ENCODE assay signal across 9 cellular contexts in genomic region chr19:4910594-4911273, GRCh38. TPM values are rescaled to one million over a fixed set of nuclear protein-coding genes. Genes with fewer than 3 reads are reported as not detected.
DNase-seq lines count a peak whose midpoint lies in the region; ATAC-seq, FAIRE-seq and TF ChIP-seq lines count a peak whose summit lies in the region.
"Had no signal": no experiment of that assay in that cellular context is flagged by ENCODE, and none has a peak within 500 bp of the region (broad histone marks: within the 10 kb centered on the region; RNA-seq: fewer than 3 reads in every experiment).

No MANE protein-coding gene starts in this region.

- H3K4me3 Mint-ChIP-seq in nephron = peak overlapping the region; percentile 86 to 95 (median 88)

- peak overlapping the region; percentile 65 for H3K9ac ChIP-seq in endothelial cell of umbilical vein (replicated peaks; ENCODE audit: extremely low read depth, insufficient read depth, low read length)

- CTCF ChIA-PET in endothelial cell of umbilical vein (lab: Charles Lee) = interaction anchor here (1.2 to 5.6 kb wide), 19 partner anchors 9 to 187 kb away, joined by 3 to 176 read pairs (median 7); partner anchors contain the start of genes DPP9, FEM1A and PLIN3

- H2AFZ ChIP-seq in endothelial cell of umbilical vein (ENCODE audit: low read depth, low read length) = peak overlapping the region; percentile 45

- peaks cover 19% of the 10 kb centered on the region for H3K36me3 Mint-ChIP-seq in nephron (ENCODE audit: low read depth)

- H3K4me2 ChIP-seq in endothelial cell of umbilical vein (ENCODE audit: insufficient read depth, low read length) = peak overlapping the region; percentile 90

- no peaks in the 10 kb centered on the region for H3K36me3 ChIP-seq in endothelial cell of umbilical vein (ENCODE audit: control insufficient read depth in 2 of 2, extremely low read depth in 1 of 2, insufficient read depth in 2 of 2, low read length in 2 of 2)

- TF ChIP-seq CTCF in endothelial cell of umbilical vein (IDR thresholded peaks at IDR 0.05; ENCODE audit: extremely low read depth in 1 of 2, insufficient read depth in 1 of 2, low read depth in 1 of 2, low read length in 2 of 2) (no peak), nephron (IDR thresholded peaks at IDR 0.05; ENCODE audit: unreplicated experiment in 3 of 3) (no peak)

- peaks cover 50% of the 10 kb centered on the region for H3K79me2 ChIP-seq in endothelial cell of umbilical vein (ENCODE audit: control insufficient read depth, insufficient read depth, low read length)

- no peak for FAIRE-seq in H54 (lab: Jason Lieb, UNC)
- peak; percentile 89 for FAIRE-seq in endothelial cell of umbilical vein (lab: Jason Lieb, UNC)
- FAIRE-seq: TTC549 had no signal

- TSS peak; percentile 50 for BruUV-seq in endothelial cell of umbilical vein (replicated peaks; lab: Mats Ljungman, UMichigan)

- no peaks in the 10 kb centered on the region for H3K9me3 Mint-ChIP-seq in nephron

- H3K4me1 ChIP-seq in endothelial cell of umbilical vein (ENCODE audit: control insufficient read depth, extremely low read depth, insufficient read depth, low read length) = peaks cover 33% of the 10 kb centered on the region

- ATAC-seq in HG03457 (IDR thresholded peaks at IDR 0.05; ENCODE audit: unreplicated experiment) = no peak
- no peak for ATAC-seq in HG02798 (IDR thresholded peaks at IDR 0.05; ENCODE audit: poor library complexity, unreplicated experiment)
- no peak for ATAC-seq in GM19452 (IDR thresholded peaks at IDR 0.05; ENCODE audit: unreplicated experiment)

- TF ChIP-seq POLR2A in H54 (IDR thresholded peaks at IDR 0.05; ENCODE audit: low read depth, low read length) = 0 out of 2 replicates have a peak, but pooled peaks have one; percentile 28
- TF ChIP-seq POLR2A in endothelial cell of umbilical vein (IDR thresholded peaks at IDR 0.05; ENCODE audit: low read depth, low read length) = no peak

- no peaks in the 10 kb centered on the region for H3K9me1 ChIP-seq in endothelial cell of umbilical vein (replicated peaks; ENCODE audit: control insufficient read depth, extremely low read depth, insufficient read depth, low read length)

- intact Hi-C loops in endothelial cell of umbilical vein (cut with micrococcal nuclease) = loop anchor here (1.0 to 10.0 kb wide), 6 partner anchors 43 to 1832 kb away; partner anchors contain the start of gene PLIN3

- DNase-seq in CD1c-positive myeloid dendritic cell (ENCODE audit: extremely low spot score) (peak; percentile 69), H54 (ENCODE audit: insufficient read length, low spot score) (peak; percentile 68), SW480 (ENCODE audit: low spot score) (peak; percentile 77), endothelial cell of umbilical vein (ENCODE audit: low read depth, low spot score) (peak; percentile 40)

- H3K27ac ChIP-seq in endothelial cell of umbilical vein (ENCODE audit: insufficient read depth, low read depth, low read length) = peak overlapping the region; percentile 58

- no peaks in the 10 kb centered on the region for H3K9me3 ChIP-seq in endothelial cell of umbilical vein (replicated peaks; ENCODE audit: control insufficient read depth, insufficient read depth, low read length)

- no peaks in the 10 kb centered on the region for H4K20me1 ChIP-seq in endothelial cell of umbilical vein (replicated peaks; ENCODE audit: control insufficient read depth, extremely low read depth, insufficient read depth, low read length)

- dilution Hi-C loops in endothelial cell of umbilical vein (cut with MboI; ENCODE audit: extremely low pct_ligation_motif_present, low sequenced_read_pairs) = no loop called here

- H3K27ac Mint-ChIP-seq in nephron = peak overlapping the region in 1 of 3 experiments; percentile 81

- POLR2A ChIA-PET in endothelial cell of umbilical vein (lab: Charles Lee) = no interaction called here

- H3K27me3 ChIP-seq in endothelial cell of umbilical vein (ENCODE audit: control insufficient read depth in 2 of 2, insufficient read depth in 2 of 2, low read length in 2 of 2) = no peaks in the 10 kb centered on the region

- H3K4me1 Mint-ChIP-seq in nephron = peaks cover 45% of the 10 kb centered on the region

- H3K27me3 Mint-ChIP-seq in nephron (ENCODE audit: low read depth) = peaks cover 4% of the 10 kb centered on the region

- H3K4me3 ChIP-seq in endothelial cell of umbilical vein (replicated peaks in 1 of 3; ENCODE audit: insufficient read depth in 1 of 3, low read depth in 1 of 3, low read length in 3 of 3) = peak overlapping the region; percentile 71 to 77 (median 74)

TF ChIP-seq in endothelial cell of umbilical vein, 7 proteins besides CTCF, POLR2A, EP300 and RAD21:
- TF ChIP-seq GATA2 (IDR thresholded peaks at IDR 0.05; ENCODE audit: insufficient read depth, insufficient read length, low read depth, low read length) = no peak
- peak; percentile 58 for TF ChIP-seq POLR2AphosphoS5 (IDR thresholded peaks at IDR 0.05; ENCODE audit: insufficient read depth, low read depth, low read length)

RNA-seq across cellular contexts. Expression of gene UHRF1, which starts 1.4 kb away (rescaled TPM):
- 70.8 and 76.8 TPM in 2 replicates for total RNA-seq in endothelial cell of umbilical vein
- polyA plus RNA-seq in endothelial cell of umbilical vein = 9.1 and 13.3 TPM in 2 replicates
- polyA plus RNA-seq in endothelial cell of umbilical vein (2011; cell fraction: cytosol; rRNA removed) = 16.4 and 17.9 TPM in 2 replicates
- polyA plus RNA-seq in endothelial cell of umbilical vein (2011; cell fraction: nucleus; rRNA removed) = 27.6 and 33.4 TPM in 2 replicates
- polyA plus RNA-seq in endothelial cell of umbilical vein (2012) = 25.6 and 35.2 TPM in 2 replicates
- 18.5 and 22.7 TPM in 2 replicates for polyA minus RNA-seq in endothelial cell of umbilical vein
- polyA minus RNA-seq in endothelial cell of umbilical vein (2011; cell fraction: cytosol; rRNA and poly(A)+ RNA removed) = 27.3 TPM
- 17.8 and 24.1 TPM in 2 replicates for polyA minus RNA-seq in endothelial cell of umbilical vein (2011; cell fraction: nucleus; rRNA and poly(A)+ RNA removed)

RNA-seq across cellular contexts. Expression of gene ARRDC5, which starts 8.0 kb away (rescaled TPM):
- not detected in 2 replicates for total RNA-seq in endothelial cell of umbilical vein
- polyA plus RNA-seq in endothelial cell of umbilical vein = 0.04 and 0.18 TPM in 2 replicates
- 0.04 and 0.06 TPM in 2 replicates for polyA plus RNA-seq in endothelial cell of umbilical vein (2011; cell fraction: cytosol; rRNA removed)
- 0.12 and 0.27 TPM in 2 replicates for polyA plus RNA-seq in endothelial cell of umbilical vein (2011; cell fraction: nucleus; rRNA removed)
- not detected in 2 replicates for polyA plus RNA-seq in endothelial cell of umbilical vein (2012)
- polyA minus RNA-seq in endothelial cell of umbilical vein = 1.1 TPM in 1 of 2 replicates, not detected in the other
- not detected for polyA minus RNA-seq in endothelial cell of umbilical vein (2011; cell fraction: cytosol; rRNA and poly(A)+ RNA removed)
- polyA minus RNA-seq in endothelial cell of umbilical vein (2011; cell fraction: nucleus; rRNA and poly(A)+ RNA removed) = 0.58 and 0.87 TPM in 2 replicates

RNA-seq across cellular contexts. Expression of gene PLIN3, which starts 43.3 kb away (rescaled TPM):
- 76.8 and 77.9 TPM in 2 replicates for total RNA-seq in endothelial cell of umbilical vein
- polyA plus RNA-seq in endothelial cell of umbilical vein = 88.9 and 90.0 TPM in 2 replicates
- polyA plus RNA-seq in endothelial cell of umbilical vein (2011; cell fraction: cytosol; rRNA removed) = 57.6 and 69.6 TPM in 2 replicates
- 21.7 and 23.4 TPM in 2 replicates for polyA plus RNA-seq in endothelial cell of umbilical vein (2011; cell fraction: nucleus; rRNA removed)
- polyA plus RNA-seq in endothelial cell of umbilical vein (2012) = 72.7 and 91.1 TPM in 2 replicates
- polyA minus RNA-seq in endothelial cell of umbilical vein = 46.3 and 69.7 TPM in 2 replicates
- 93.0 TPM for polyA minus RNA-seq in endothelial cell of umbilical vein (2011; cell fraction: cytosol; rRNA and poly(A)+ RNA removed)
- polyA minus RNA-seq in endothelial cell of umbilical vein (2011; cell fraction: nucleus; rRNA and poly(A)+ RNA removed) = 17.7 and 24.2 TPM in 2 replicates

RNA-seq across cellular contexts. Expression of gene KDM4B, which starts 58.2 kb away (rescaled TPM):
- 30.8 and 37.2 TPM in 2 replicates for total RNA-seq in endothelial cell of umbilical vein
- 12.4 and 14.4 TPM in 2 replicates for polyA plus RNA-seq in endothelial cell of umbilical vein
- polyA plus RNA-seq in endothelial cell of umbilical vein (2011; cell fraction: cytosol; rRNA removed) = 7.6 and 10.7 TPM in 2 replicates
- 28.7 and 32.4 TPM in 2 replicates for polyA plus RNA-seq in endothelial cell of umbilical vein (2011; cell fraction: nucleus; rRNA removed)
- polyA plus RNA-seq in endothelial cell of umbilical vein (2012) = 12.7 and 17.7 TPM in 2 replicates
- polyA minus RNA-seq in endothelial cell of umbilical vein = 17.4 and 29.3 TPM in 2 replicates
- 22.4 TPM for polyA minus RNA-seq in endothelial cell of umbilical vein (2011; cell fraction: cytosol; rRNA and poly(A)+ RNA removed)
- polyA minus RNA-seq in endothelial cell of umbilical vein (2011; cell fraction: nucleus; rRNA and poly(A)+ RNA removed) = 32.7 and 40.2 TPM in 2 replicates
